ENCODE assay signal across 8 cellular contexts in the genomic region with DNA sequence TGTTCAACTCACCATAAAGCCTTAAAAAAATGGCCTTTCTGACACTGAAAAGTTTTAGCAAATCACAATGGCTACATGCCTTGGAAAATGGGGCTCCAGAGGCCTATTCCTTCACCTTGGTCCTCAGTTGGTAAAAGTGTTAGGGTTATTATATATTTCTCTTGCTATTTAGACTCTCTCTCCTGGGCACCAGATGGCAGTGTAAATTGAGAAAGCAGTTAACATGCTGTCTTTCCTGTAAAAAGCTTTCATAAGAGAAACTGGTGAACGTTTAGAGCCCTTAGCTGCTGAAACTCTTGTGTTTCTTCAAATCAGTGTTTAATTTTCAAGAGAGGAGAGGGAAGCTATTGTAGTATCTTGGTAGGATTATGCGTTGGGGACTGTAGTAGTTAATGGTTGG.
DNase-seq lines count a peak whose midpoint lies in the region; ATAC-seq and TF ChIP-seq lines count a peak whose summit lies in the region.

No MANE protein-coding gene starts in this region.

- intact Hi-C loops in thyroid gland (cut with DNase I): no loop called here

- H3K4me1 ChIP-seq in OCI-LY3 (ENCODE audit: low read length) (no peaks in the 10 kb centered on the region), thyroid gland (peaks cover 23 to 40% of the 10 kb centered on the region in 2 donors)

- 39 to 45% methylated on average over 2 of the region's 2 CpGs for WGBS in thyroid gland, 2 donors

- no peak overlapping the region for H3K27ac ChIP-seq in OCI-LY3 (ENCODE audit: low read length)
- peak overlapping the region; percentile 53 to 71 (median 57) for H3K27ac ChIP-seq in thyroid gland

- H3K9me3 ChIP-seq in OCI-LY3 (ENCODE audit: insufficient read depth, low read length) (no peaks in the 10 kb centered on the region), thyroid gland (no peaks in the 10 kb centered on the region)

- H3K36me3 ChIP-seq in OCI-LY3 (replicated peaks; ENCODE audit: low read depth, low read length) (no peaks in the 10 kb centered on the region), thyroid gland (no peaks in the 10 kb centered on the region)

- H3K9ac ChIP-seq in OCI-LY3 (ENCODE audit: low read length): no peak overlapping the region

- DNase-seq in NCI-H82 (lab: John Stamatoyannopoulos, UW) (peak; percentile 34), NCI-H82 treated with DMSO at 0.1 percent for 48 hours (lab: John Stamatoyannopoulos, UW; ENCODE audit: unreplicated experiment) (no peak), cardiac fibroblast (ENCODE audit: low read depth in 2 of 2) (peak in 1 of 2 donors; percentile 47), thyroid gland (no peak)
- no peak for DNase-seq in activated CD8-positive, alpha-beta memory T cell treated with anti-CD3 and anti-CD28 coated beads for 24 hours

- H3K27me3 ChIP-seq in OCI-LY3 (ENCODE audit: low read depth, low read length) (no peaks in the 10 kb centered on the region), thyroid gland (no peaks in the 10 kb centered on the region)

- H4K20me1 ChIP-seq in OCI-LY3 (ENCODE audit: insufficient read depth, low read length): no peaks in the 10 kb centered on the region

- no peak for TF ChIP-seq POLR2A in thyroid gland (IDR thresholded peaks at IDR 0.05)

- H3K4me2 ChIP-seq in OCI-LY3 (ENCODE audit: low read length): no peak overlapping the region

- H3K4me3 ChIP-seq in OCI-LY3 (ENCODE audit: low read length): no peak overlapping the region
- H3K4me3 ChIP-seq in cardiac fibroblast (replicated peaks in 1 of 2; ENCODE audit: low read depth in 2 of 2, low read length in 2 of 2): no peak overlapping the region
- H3K4me3 ChIP-seq in thyroid gland (replicated peaks in 1 of 3): no peak overlapping the region

- H3K79me2 ChIP-seq in OCI-LY3 (ENCODE audit: low read length): no peaks in the 10 kb centered on the region

- no peak overlapping the region for H2AFZ ChIP-seq in OCI-LY3 (ENCODE audit: low read depth, low read length)

- no peak for ATAC-seq in GM18909 (IDR thresholded peaks at IDR 0.05; ENCODE audit: poor library complexity, unreplicated experiment)
- ATAC-seq in GM19035 (IDR thresholded peaks at IDR 0.05; ENCODE audit: unreplicated experiment): no peak

- TF ChIP-seq CTCF in OCI-LY3 (IDR thresholded peaks at IDR 0.05; ENCODE audit: low read depth, low read length) (peak; percentile 38), cardiac fibroblast (IDR thresholded peaks at IDR 0.05; ENCODE audit: low read depth, low read length) (peak; percentile 21), thyroid gland (IDR thresholded peaks at IDR 0.05) (peak in 3 of 6 experiments; percentile 23 to 41 (median 33))
